12 cellular contexts compared by ENCODE assay signal in genomic region chr4:67713531-67714247, GRCh38. TPM values are rescaled to one million over a fixed set of nuclear protein-coding genes. Genes with fewer than 3 reads are reported as not detected.
DNase-seq lines count a peak whose midpoint lies in the region; FAIRE-seq and TF ChIP-seq lines count a peak whose summit lies in the region.
"Had no signal": no experiment of that assay in that cellular context is flagged by ENCODE, and none has a peak within 500 bp of the region (broad histone marks: within the 10 kb centered on the region; RNA-seq: fewer than 3 reads in every experiment).

No MANE protein-coding gene starts in this region.

- no peak for TF ChIP-seq POLR2A in prostate gland (IDR thresholded peaks at IDR 0.05)

- H3K4me1 ChIP-seq in prostate gland (replicated peaks) (peaks cover 6% of the 10 kb centered on the region), small intestine (ENCODE audit: control insufficient read depth in 2 of 2, insufficient read depth in 1 of 2, low read depth in 1 of 2, low read length in 1 of 2) (peaks cover 2 to 3% of the 10 kb centered on the region in 2 donors), kidney (ENCODE audit: control insufficient read depth in 1 of 2, insufficient read depth in 1 of 2, low read depth in 1 of 2, low read length in 2 of 2) (no peaks in the 10 kb centered on the region), left ventricle myocardium inferior (peaks cover 13% of the 10 kb centered on the region)

- H3K4me3 Mint-ChIP-seq in T-helper 1 cell treated with Interleukin-12 subunit alpha and Interleukin-12 subunit beta and Interleukin-4 antibody, amounts not matched to agents 30 μg/mL and 1 μg/mL, for 36 hours = no peak overlapping the region
- no peak overlapping the region for H3K4me3 Mint-ChIP-seq in chondrocyte (ENCODE audit: unreplicated experiment)

- 70% methylated on average over 12 of the region's 12 CpGs for WGBS in prostate gland
- WGBS in small intestine, 3 donors = 64 to 77% (median 71%) methylated on average over 12 of the region's 12 CpGs

- H3K36me3 ChIP-seq in prostate gland = no peaks in the 10 kb centered on the region
- peaks cover 0 to 3% of the 10 kb centered on the region in 2 donors for H3K36me3 ChIP-seq in small intestine (ENCODE audit: control insufficient read depth in 2 of 2, insufficient read depth in 2 of 2, low read length in 2 of 2)
- H3K36me3 ChIP-seq in kidney (ENCODE audit: control insufficient read depth in 1 of 2, insufficient read depth in 2 of 2, low read length in 2 of 2) = peaks cover 0 to 7% of the 10 kb centered on the region in 2 donors
- peaks cover 4% of the 10 kb centered on the region for H3K36me3 ChIP-seq in left ventricle myocardium inferior
- H3K36me3 ChIP-seq: MG63 had no signal

- no peaks in the 10 kb centered on the region for H3K27me3 ChIP-seq in prostate gland (replicated peaks; ENCODE audit: insufficient read depth)
- H3K27me3 ChIP-seq in small intestine (ENCODE audit: control insufficient read depth in 2 of 2, insufficient read depth in 2 of 2, low read length in 2 of 2) = no peaks in the 10 kb centered on the region
- no peaks in the 10 kb centered on the region for H3K27me3 ChIP-seq in left ventricle myocardium inferior (ENCODE audit: low read depth)
- H3K27me3 ChIP-seq: MG63 had no signal

- H3K4me1 Mint-ChIP-seq in T-helper 1 cell treated with Interleukin-12 subunit alpha and Interleukin-12 subunit beta and Interleukin-4 antibody, amounts not matched to agents 30 μg/mL and 1 μg/mL, for 36 hours (ENCODE audit: low read depth) = peaks cover 23% of the 10 kb centered on the region
- H3K4me1 Mint-ChIP-seq in chondrocyte (ENCODE audit: low read depth) = peaks cover 8% of the 10 kb centered on the region

- peaks cover 21% of the 10 kb centered on the region for H3K36me3 Mint-ChIP-seq in T-helper 1 cell treated with Interleukin-12 subunit alpha and Interleukin-12 subunit beta and Interleukin-4 antibody, amounts not matched to agents 30 μg/mL and 1 μg/mL, for 36 hours (ENCODE audit: low read depth)
- H3K36me3 Mint-ChIP-seq in chondrocyte (ENCODE audit: low read depth) = no peaks in the 10 kb centered on the region

- H3K9ac ChIP-seq in kidney (ENCODE audit: low read length in 2 of 2) = no peak overlapping the region
- H3K9ac ChIP-seq: parathyroid adenoma had no signal

- DNase-seq in T-helper 1 cell (no peak), OCI-M1 (lab: John Stamatoyannopoulos, UW) (peak; percentile 80), chondrocyte (ENCODE audit: low spot score) (no peak), prostate gland (ENCODE audit: low spot score) (peak; percentile 53), small intestine (no peak), kidney (no peak), left ventricle myocardium inferior (no peak)
- DNase-seq: MG63, SIG-M5 had no signal

- H3K9me3 ChIP-seq in prostate gland (no peaks in the 10 kb centered on the region), small intestine (ENCODE audit: control insufficient read depth, low read depth) (no peaks in the 10 kb centered on the region), kidney (ENCODE audit: control insufficient read depth in 1 of 2, low read length in 2 of 2) (no peaks in the 10 kb centered on the region), left ventricle myocardium inferior (replicated peaks) (no peaks in the 10 kb centered on the region)
- H3K9me3 ChIP-seq: MG63 had no signal

- H3K27ac Mint-ChIP-seq in T-helper 1 cell treated with Interleukin-12 subunit alpha and Interleukin-12 subunit beta and Interleukin-4 antibody, amounts not matched to agents 30 μg/mL and 1 μg/mL, for 36 hours = peak overlapping the region; percentile 47
- peak overlapping the region; percentile 8 for H3K27ac Mint-ChIP-seq in chondrocyte (ENCODE audit: unreplicated experiment)

- no peak for TF ChIP-seq CTCF in chondrocyte (IDR thresholded peaks at IDR 0.05)
- TF ChIP-seq CTCF in prostate gland (IDR thresholded peaks at IDR 0.05) = no peak
- TF ChIP-seq CTCF in kidney (IDR thresholded peaks at IDR 0.05; ENCODE audit: borderline replicate concordance, extremely low read depth, insufficient read depth) = no peak
- TF ChIP-seq CTCF in left ventricle myocardium inferior (IDR thresholded peaks at IDR 0.05; ENCODE audit: borderline replicate concordance) = no peak

- intact Hi-C loops in prostate gland (cut with DNase I) = no loop called here
- intact Hi-C loops in kidney (cut with DNase I) = no loop called here
- intact Hi-C loops in left ventricle myocardium inferior (cut with micrococcal nuclease) = no loop called here

- H3K27ac ChIP-seq in prostate gland = peak overlapping the region; percentile 36 to 71
- H3K27ac ChIP-seq in small intestine (ENCODE audit: low read depth in 1 of 2, low read length in 1 of 2) = no peak overlapping the region
- H3K27ac ChIP-seq in kidney (ENCODE audit: low read depth in 2 of 2, low read length in 2 of 2) = no peak overlapping the region
- H3K27ac ChIP-seq in left ventricle myocardium inferior (replicated peaks) = no peak overlapping the region
- H3K27ac ChIP-seq: parathyroid adenoma had no signal

- no peak for FAIRE-seq in small intestine (lab: Jason Lieb, UNC)
- no peak for FAIRE-seq in kidney (lab: Jason Lieb, UNC)
- FAIRE-seq: A204.1 had no signal

- H3K9me3 Mint-ChIP-seq in T-helper 1 cell treated with Interleukin-12 subunit alpha and Interleukin-12 subunit beta and Interleukin-4 antibody, amounts not matched to agents 30 μg/mL and 1 μg/mL, for 36 hours = no peaks in the 10 kb centered on the region
- H3K9me3 Mint-ChIP-seq in chondrocyte (ENCODE audit: low read depth) = no peaks in the 10 kb centered on the region

- no peaks in the 10 kb centered on the region for H3K27me3 Mint-ChIP-seq in T-helper 1 cell treated with Interleukin-12 subunit alpha and Interleukin-12 subunit beta and Interleukin-4 antibody, amounts not matched to agents 30 μg/mL and 1 μg/mL, for 36 hours (ENCODE audit: low read depth)
- no peaks in the 10 kb centered on the region for H3K27me3 Mint-ChIP-seq in chondrocyte (ENCODE audit: low read depth)

- H3K4me3 ChIP-seq in prostate gland (no peak overlapping the region), small intestine (ENCODE audit: low read depth in 1 of 2, low read length in 2 of 2) (no peak overlapping the region), kidney (ENCODE audit: low read length in 2 of 2) (no peak overlapping the region), left ventricle myocardium inferior (no peak overlapping the region)
- H3K4me3 ChIP-seq: MG63 had no signal

RNA-seq across cellular contexts. Expression of gene UBA6, which starts 12.7 kb away (rescaled TPM):
- total RNA-seq in chondrocyte (61.7 to 78.5 TPM (median 68.0 TPM) in 3 replicates), prostate gland (100 to 1,000 TPM in 1 of 2 donors, 10 to 100 TPM in 1; 56.0 to 130 TPM), kidney (45.8 TPM), left ventricle myocardium inferior (18.2 TPM)
- polyA plus RNA-seq in small intestine (10 to 100 TPM in 1 of 3 donors, 1 to 10 TPM in 2; 5.4 to 12.2 (median 6.0) TPM), kidney (ENCODE audit: insufficient read depth, low read depth, low replicate concordance) (5.2 TPM)

RNA-seq across cellular contexts. Expression of gene GNRHR, which starts 40.5 kb away (rescaled TPM):
- total RNA-seq in chondrocyte = not detected in 3 replicates
- total RNA-seq in prostate gland = not detected
- polyA plus RNA-seq in small intestine = not detected
- total RNA-seq in kidney = not detected
- polyA plus RNA-seq in kidney (ENCODE audit: insufficient read depth, low read depth, low replicate concordance) = not detected
- not detected for total RNA-seq in left ventricle myocardium inferior

Comparison
In these comparisons a context has a peak if more than half of its experiments do, and no peak if none do; other contexts are left out.
1. DNase-seq: peak in OCI-M1 (single experiment) and prostate gland (single experiment); none in T-helper 1 cell (0 of 5), chondrocyte (single experiment), small intestine (single experiment), kidney (single experiment) and left ventricle myocardium inferior (single experiment).
2. H3K27ac ChIP-seq: peak in prostate gland (2 of 2); none in small intestine (0 of 2), kidney (0 of 2) and left ventricle myocardium inferior (single experiment).